Comparison of ENCODE assay signal across 16 cellular contexts in the genomic region with DNA sequence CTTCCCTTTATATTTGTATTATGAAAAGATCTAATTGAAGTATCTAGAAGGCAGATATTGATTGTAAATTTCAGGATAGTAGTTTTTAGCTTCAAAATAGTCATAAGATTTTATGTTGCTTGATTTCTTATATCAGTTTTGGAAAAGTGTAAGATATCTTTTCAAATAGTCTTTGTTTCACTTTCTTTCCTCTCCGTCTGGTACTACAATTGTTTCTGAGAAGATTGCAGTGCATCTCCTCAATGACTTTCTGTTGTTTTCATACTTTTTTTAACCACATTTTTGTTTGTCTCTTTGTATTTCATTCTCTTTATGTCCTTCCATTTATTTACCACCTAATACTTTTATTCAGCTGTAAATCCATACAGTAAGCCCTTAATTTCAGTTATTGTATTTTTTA.
DNase-seq lines count a peak whose midpoint lies in the region; ATAC-seq and TF ChIP-seq lines count a peak whose summit lies in the region.
"Had no signal": no experiment of that assay in that cellular context is flagged by ENCODE, and none has a peak within 500 bp of the region (broad histone marks: within the 10 kb centered on the region; RNA-seq: fewer than 3 reads in every experiment).

No MANE protein-coding gene starts in this region.

- peak; percentile 70 for ATAC-seq in HG03280 (IDR thresholded peaks at IDR 0.05; ENCODE audit: unreplicated experiment)
- no peak for ATAC-seq in activated CD8-positive, alpha-beta T cell treated with anti-CD3 and anti-CD28 coated beads for 36 hours
- no peak for ATAC-seq in left colon

- peak overlapping the region; percentile 30 for H2AFZ ChIP-seq in parathyroid adenoma

- H3K4me2 ChIP-seq in parathyroid adenoma (ENCODE audit: low read length): no peak overlapping the region

- H3K4me1 ChIP-seq in parathyroid adenoma: no peaks in the 10 kb centered on the region

- peaks cover 13% of the 10 kb centered on the region for H3K4me1 Mint-ChIP-seq in activated naive CD4-positive, alpha-beta T cell treated with anti-CD3 and anti-CD28 coated beads, Interleukin-2, amount 10 ng/mL, durations not matched to agents 7 days and 5 days
- peaks cover 13% of the 10 kb centered on the region for H3K4me1 Mint-ChIP-seq in activated CD8-positive, alpha-beta T cell treated with anti-CD3 and anti-CD28 coated beads for 36 hours (ENCODE audit: low read depth)
- H3K4me1 Mint-ChIP-seq: nephron had no signal

- CTCF ChIA-PET in activated naive CD4-positive, alpha-beta T cell treated with anti-CD3 and anti-CD28 coated beads, Interleukin-2, amount 10 ng/mL, durations not matched to agents 7 days and 5 days (lab: Charles Lee): no interaction called here
- CTCF ChIA-PET in activated CD8-positive, alpha-beta T cell treated with anti-CD3 and anti-CD28 coated beads for 36 hours (lab: Charles Lee): no interaction called here

- H3K9ac ChIP-seq in parathyroid adenoma: no peak overlapping the region

- H3K79me2 ChIP-seq in parathyroid adenoma: no peaks in the 10 kb centered on the region

- no peaks in the 10 kb centered on the region for H3K9me3 ChIP-seq in parathyroid adenoma (ENCODE audit: control insufficient read depth, low read length)

- peak overlapping the region; percentile 66 for H3K4me3 Mint-ChIP-seq in activated naive CD4-positive, alpha-beta T cell treated with anti-CD3 and anti-CD28 coated beads, Interleukin-2, amount 10 ng/mL, durations not matched to agents 7 days and 5 days
- peak overlapping the region; percentile 65 for H3K4me3 Mint-ChIP-seq in activated CD8-positive, alpha-beta T cell treated with anti-CD3 and anti-CD28 coated beads for 36 hours
- H3K4me3 Mint-ChIP-seq: nephron had no signal

- H3K36me3 ChIP-seq in parathyroid adenoma (ENCODE audit: control insufficient read depth, insufficient read depth, low read length): no peaks in the 10 kb centered on the region

- H3K36me3 Mint-ChIP-seq in activated naive CD4-positive, alpha-beta T cell treated with anti-CD3 and anti-CD28 coated beads, Interleukin-2, amount 10 ng/mL, durations not matched to agents 7 days and 5 days: no peaks in the 10 kb centered on the region
- H3K36me3 Mint-ChIP-seq in activated CD8-positive, alpha-beta T cell treated with anti-CD3 and anti-CD28 coated beads for 36 hours (ENCODE audit: low read depth): no peaks in the 10 kb centered on the region

- intact Hi-C loops in activated CD8-positive, alpha-beta T cell treated with anti-CD3 and anti-CD28 coated beads for 36 hours (cut with micrococcal nuclease): no loop called here
- intact Hi-C loops in left colon (cut with DNase I, micrococcal nuclease): no loop called here

- no peaks in the 10 kb centered on the region for H3K27me3 Mint-ChIP-seq in activated naive CD4-positive, alpha-beta T cell treated with anti-CD3 and anti-CD28 coated beads, Interleukin-2, amount 10 ng/mL, durations not matched to agents 7 days and 5 days
- no peaks in the 10 kb centered on the region for H3K27me3 Mint-ChIP-seq in activated CD8-positive, alpha-beta T cell treated with anti-CD3 and anti-CD28 coated beads for 36 hours

- peak overlapping the region; percentile 73 for H3K27ac Mint-ChIP-seq in activated naive CD4-positive, alpha-beta T cell treated with anti-CD3 and anti-CD28 coated beads, Interleukin-2, amount 10 ng/mL, durations not matched to agents 7 days and 5 days
- peak overlapping the region; percentile 80 for H3K27ac Mint-ChIP-seq in activated CD8-positive, alpha-beta T cell treated with anti-CD3 and anti-CD28 coated beads for 36 hours
- H3K27ac Mint-ChIP-seq: nephron had no signal

- H3K9me3 Mint-ChIP-seq in activated naive CD4-positive, alpha-beta T cell treated with anti-CD3 and anti-CD28 coated beads, Interleukin-2, amount 10 ng/mL, durations not matched to agents 7 days and 5 days: no peaks in the 10 kb centered on the region
- no peaks in the 10 kb centered on the region for H3K9me3 Mint-ChIP-seq in activated CD8-positive, alpha-beta T cell treated with anti-CD3 and anti-CD28 coated beads for 36 hours
- H3K9me3 Mint-ChIP-seq: nephron had no signal

- no peak overlapping the region for H3K27ac ChIP-seq in parathyroid adenoma

- no peaks in the 10 kb centered on the region for H3K27me3 ChIP-seq in parathyroid adenoma (ENCODE audit: control insufficient read depth, insufficient read depth, low read length)

- POLR2A ChIA-PET in activated CD8-positive, alpha-beta T cell treated with anti-CD3 and anti-CD28 coated beads for 36 hours (lab: Charles Lee): interaction anchor here (0.7 kb wide), 1 partner anchor 315 kb away, joined by 3 read pairs; no protein-coding TSS in a partner anchor

- no peak for TF ChIP-seq CTCF in activated CD8-positive, alpha-beta T cell treated with anti-CD3 and anti-CD28 coated beads for 36 hours (IDR thresholded peaks at IDR 0.05)
- TF ChIP-seq CTCF in parathyroid adenoma (IDR thresholded peaks at IDR 0.05): no peak

- H3K4me3 ChIP-seq in parathyroid adenoma (ENCODE audit: low read depth, low read length): no peak overlapping the region

- DNase-seq in activated naive CD4-positive, alpha-beta T cell treated with anti-CD3 and anti-CD28 coated beads, Interleukin-2, amount 10 ng/mL, durations not matched to agents 7 days and 5 days: no peak
- DNase-seq in activated naive CD4-positive, alpha-beta T cell (lab: John Stamatoyannopoulos, UW): no peak
- no peak for DNase-seq in activated CD8-positive, alpha-beta T cell treated with anti-CD3 and anti-CD28 coated beads for 36 hours
- DNase-seq in islet precursor cell (no peak), left colon (no peak), NCI-H510A (lab: John Stamatoyannopoulos, UW) (no peak)
- DNase-seq: cerebellar nuclear complex; foreskin fibroblast; GOT3; NCI-H1694 treated with DMSO at 0.1 percent for 48 hours; NCI-H446; stimulated activated CD4-positive, alpha-beta T cell treated with anti-CD3 and anti-CD28 coated beads, Interleukin-15, amount 100 ng/mL, for 24 hours; substantia nigra had no signal
